35 cellular contexts compared by ENCODE assay signal in genomic region chr12:54495327-54495726, GRCh38. TPM values are rescaled to one million over a fixed set of nuclear protein-coding genes. Genes with fewer than 3 reads are reported as not detected.
"Had no signal": no experiment of that assay in that cellular context is flagged by ENCODE, and none has a peak within 500 bp of the region (broad histone marks: within the 10 kb centered on the region; RNA-seq: fewer than 3 reads in every experiment).

No MANE protein-coding gene starts in this region.

- H3K4me3 ChIP-seq: adrenal gland, ascending aorta, body of pancreas, breast epithelium, cardiac muscle cell had no signal

- H3K4me1 ChIP-seq: adrenal gland, ascending aorta, body of pancreas, breast epithelium had no signal

- ATAC-seq: activated naive CD4-positive, alpha-beta T cell treated with anti-CD3 and anti-CD28 coated beads, Interleukin-2, amount 50 U/mL, for 72 hours; activated naive CD8-positive, alpha-beta T cell treated with anti-CD3 and anti-CD28 coated beads, Interleukin-2, amount 50 U/mL, for 24 hours; activated T-cell treated with anti-CD3 and anti-CD28 coated beads, Interleukin-2, amount 50 U/mL, for 4 hours; activated T-cell treated with anti-CD3 and anti-CD28 coated beads, Interleukin-2, amount 50 U/mL, for 72 hours; activated T-helper 17 cell treated with anti-CD3 and anti-CD28 coated beads, Interleukin-2, amount 50 U/mL, for 72 hours; body of pancreas had no signal

- H3K9me3 ChIP-seq: adrenal gland, ascending aorta, body of pancreas, breast epithelium had no signal

- H3K36me3 ChIP-seq: adrenal gland, ascending aorta, brain microvascular endothelial cell, breast epithelium, cardiac muscle cell had no signal

- H3K27me3 ChIP-seq: adrenal gland, ascending aorta, body of pancreas, brain microvascular endothelial cell, breast epithelium, cardiac muscle cell had no signal

- H3K27ac ChIP-seq: adrenal gland, ascending aorta, body of pancreas, brain microvascular endothelial cell, breast epithelium, cardiac muscle cell had no signal

- DNase-seq: activated effector memory CD4-positive, alpha-beta T cell treated with anti-CD3 and anti-CD28 coated beads, Interleukin-2, amount 50 U/mL, for 16 hours; activated effector memory CD4-positive, alpha-beta T cell treated with Interleukin-2 at 50 U/mL for 16 hours; activated gamma-delta T cell; activated gamma-delta T cell treated with Interleukin-2 at 50 U/mL for 16 hours; activated naive CD4-positive, alpha-beta T cell; activated naive CD4-positive, alpha-beta T cell treated with anti-CD3 and anti-CD28 coated beads for 36 hours; activated naive CD4-positive, alpha-beta T cell treated with anti-CD3 and anti-CD28 coated beads, Interleukin-2, amount 10 ng/mL, durations not matched to agents 7 days and 5 days; activated naive CD4-positive, alpha-beta T cell treated with anti-CD3 and anti-CD28 coated beads, Interleukin-2, amount 50 U/mL, for 16 hours; activated naive CD4-positive, alpha-beta T cell treated with Interleukin-2 at 50 U/mL for 16 hours; activated naive CD8-positive, alpha-beta T cell treated with anti-CD3 and anti-CD28 coated beads for 36 hours; activated naive CD8-positive, alpha-beta T cell treated with anti-CD3 and anti-CD28 coated beads, Interleukin-2, amount 10 ng/mL, durations not matched to agents 7 days and 5 days; activated naive CD8-positive, alpha-beta T cell treated with anti-CD3 and anti-CD28 coated beads, Interleukin-2, amount 50 U/mL, for 24 hours; activated T-cell treated with anti-CD3 and anti-CD28 coated beads, Interleukin-2, amount 50 U/mL, for 4 hours; activated T-cell treated with anti-CD3 and anti-CD28 coated beads, Interleukin-2, amount 50 U/mL, for 48 hours; activated T-cell treated with anti-CD3 and anti-CD28 coated beads, Interleukin-2, amount 50 U/mL, for 72 hours; adrenal gland; amniotic stem cell; amygdala; anterior cingulate cortex; aorta; body of pancreas; brain microvascular endothelial cell; caudate nucleus; central memory CD4-positive, alpha-beta T cell; cerebellar nuclear complex had no signal

- FAIRE-seq: astrocyte, bronchial epithelial cell had no signal

RNA-seq across cellular contexts. Expression of gene NCKAP1L, which starts 2.2 kb away (rescaled TPM):
- total RNA-seq: bronchial epithelial cell, chondrocyte had no signal

RNA-seq across cellular contexts. Expression of gene GTSF1, which starts 21.9 kb away (rescaled TPM):
- total RNA-seq: aorta, ascending aorta, astrocyte, body of pancreas, bronchial epithelial cell, cardiac muscle cell, cardiac septum, cerebellum, chondrocyte had no signal
- polyA plus RNA-seq: cardiac muscle cell had no signal

RNA-seq across cellular contexts. Expression of gene PDE1B, which starts 54.1 kb away (rescaled TPM):
- total RNA-seq: bronchial epithelial cell had no signal
